Comparison of ENCODE assay signal across 21 cellular contexts in the genomic region with DNA sequence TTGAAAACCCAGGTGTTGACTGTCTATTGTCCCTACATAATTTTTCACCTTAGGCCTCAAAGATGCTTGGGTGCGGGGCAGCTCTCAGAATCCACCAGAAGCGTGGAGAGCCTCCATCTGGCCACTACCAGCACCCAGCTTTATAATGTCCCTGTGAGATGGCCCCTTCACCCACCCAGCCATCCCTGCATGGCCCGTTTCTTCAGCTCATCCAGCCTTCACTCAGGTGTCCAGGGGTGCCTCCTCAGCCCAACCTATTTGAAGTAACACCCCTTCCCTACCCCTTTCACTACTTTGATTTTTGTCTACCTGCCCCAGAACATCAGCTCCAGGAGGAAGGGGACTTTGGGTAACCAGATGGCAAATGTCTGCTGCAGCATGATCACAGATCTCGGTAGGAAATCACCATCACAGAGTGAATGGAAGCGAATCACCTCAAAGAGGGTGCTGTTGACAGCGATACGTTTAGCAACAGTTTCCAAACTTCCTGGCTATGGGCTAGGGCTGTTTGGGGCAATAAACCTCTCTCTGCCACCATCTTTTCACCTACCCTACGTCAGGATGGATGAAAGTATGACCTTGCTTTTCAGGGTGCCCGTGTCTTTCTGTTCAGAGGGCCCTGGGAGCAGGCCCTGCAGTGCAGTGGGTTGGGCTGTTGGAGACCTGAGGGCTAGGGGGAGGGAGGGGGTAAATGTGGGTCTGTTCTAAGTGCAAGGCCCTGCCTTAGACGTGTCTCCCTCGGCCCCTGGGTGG. TPM values are rescaled to one million over a fixed set of nuclear protein-coding genes. Genes with fewer than 3 reads are reported as not detected.
A peak's percentile ranks its signal among the peaks of the same experiment; 100 is the strongest.
DNase-seq lines count a peak whose midpoint lies in the region; ATAC-seq, FAIRE-seq and TF ChIP-seq lines count a peak whose summit lies in the region.
"Had no signal": no experiment of that assay in that cellular context is flagged by ENCODE, and none has a peak within 500 bp of the region (broad histone marks: within the 10 kb centered on the region; RNA-seq: fewer than 3 reads in every experiment).

No MANE protein-coding gene starts in this region.

- H3K9ac ChIP-seq in OCI-LY3 (ENCODE audit: low read length): no peak overlapping the region
- H3K9ac ChIP-seq in kidney (ENCODE audit: low read length in 2 of 2): no peak overlapping the region

- H3K4me1 ChIP-seq in OCI-LY3 (ENCODE audit: low read length) (peaks cover 19% of the 10 kb centered on the region), kidney (ENCODE audit: control insufficient read depth in 1 of 2, insufficient read depth in 1 of 2, low read depth in 1 of 2, low read length in 2 of 2) (peaks cover 0 to 18% of the 10 kb centered on the region in 2 donors)

- peaks cover 64% of the 10 kb centered on the region for H3K79me2 ChIP-seq in OCI-LY3 (ENCODE audit: low read length)

- H3K4me3 Mint-ChIP-seq in natural killer cell: peak overlapping the region; percentile 17
- no peak overlapping the region for H3K4me3 Mint-ChIP-seq in natural killer cell treated with Interleukin-12 subunit alpha and Interleukin-12 subunit beta and Interleukin-15 and Interleukin-18, amount 100 ng/mL, for 72 hours
- H3K4me3 Mint-ChIP-seq: nephron had no signal

- ATAC-seq in natural killer cell (no peak), HG03097 (IDR thresholded peaks at IDR 0.05; ENCODE audit: low FRiP score, unreplicated experiment) (no peak), HG03108 (IDR thresholded peaks at IDR 0.05; ENCODE audit: unreplicated experiment) (no peak)
- no peak for ATAC-seq in natural killer cell treated with Interleukin-12 subunit alpha and Interleukin-12 subunit beta and Interleukin-15 and Interleukin-18, amount 100 ng/mL, for 72 hours
- ATAC-seq: activated T-helper 17 cell treated with anti-CD3 and anti-CD28 coated beads, Interleukin-2, amount 50 U/mL, for 72 hours had no signal

- peaks cover 21 to 29% of the 10 kb centered on the region in 2 donors for H3K4me1 Mint-ChIP-seq in natural killer cell
- peaks cover 10 to 21% of the 10 kb centered on the region in 2 donors for H3K4me1 Mint-ChIP-seq in natural killer cell treated with Interleukin-12 subunit alpha and Interleukin-12 subunit beta and Interleukin-15 and Interleukin-18, amount 100 ng/mL, for 72 hours (ENCODE audit: low read depth in 2 of 2)

- no peak overlapping the region for H2AFZ ChIP-seq in OCI-LY3 (ENCODE audit: low read depth, low read length)

- TF ChIP-seq CTCF in natural killer cell (IDR thresholded peaks at IDR 0.05): no peak
- TF ChIP-seq CTCF in OCI-LY3 (IDR thresholded peaks at IDR 0.05; ENCODE audit: low read depth, low read length): no peak
- TF ChIP-seq CTCF in kidney (IDR thresholded peaks at IDR 0.05; ENCODE audit: borderline replicate concordance, extremely low read depth, insufficient read depth): no peak

- no peak for FAIRE-seq in kidney (lab: Jason Lieb, UNC)
- FAIRE-seq: D721Med, endometrium, H54 had no signal

- peak overlapping the region in 1 of 2 donors; percentile 56 for H3K27ac Mint-ChIP-seq in natural killer cell
- H3K27ac Mint-ChIP-seq in natural killer cell treated with Interleukin-12 subunit alpha and Interleukin-12 subunit beta and Interleukin-15 and Interleukin-18, amount 100 ng/mL, for 72 hours: no peak overlapping the region
- H3K27ac Mint-ChIP-seq: nephron had no signal

- peak overlapping the region; percentile 100 for H3K4me2 ChIP-seq in OCI-LY3 (ENCODE audit: low read length)

- H3K9me3 ChIP-seq in OCI-LY3 (ENCODE audit: insufficient read depth, low read length) (no peaks in the 10 kb centered on the region), kidney (ENCODE audit: control insufficient read depth in 1 of 2, low read length in 2 of 2) (no peaks in the 10 kb centered on the region)

- H3K27me3 Mint-ChIP-seq in natural killer cell (ENCODE audit: low read depth in 2 of 2): no peaks in the 10 kb centered on the region
- H3K27me3 Mint-ChIP-seq in natural killer cell treated with Interleukin-12 subunit alpha and Interleukin-12 subunit beta and Interleukin-15 and Interleukin-18, amount 100 ng/mL, for 72 hours: no peaks in the 10 kb centered on the region
- H3K27me3 Mint-ChIP-seq: activated T-helper 17 cell treated with anti-CD3 and anti-CD28 coated beads, Interleukin-2, amount 50 U/mL, for 72 hours had no signal

- peaks cover 18% of the 10 kb centered on the region for H4K20me1 ChIP-seq in OCI-LY3 (ENCODE audit: insufficient read depth, low read length)

- H3K27me3 ChIP-seq in OCI-LY3 (ENCODE audit: low read depth, low read length): no peaks in the 10 kb centered on the region

- peaks cover 49% of the 10 kb centered on the region for H3K36me3 ChIP-seq in OCI-LY3 (replicated peaks; ENCODE audit: low read depth, low read length)
- H3K36me3 ChIP-seq in kidney (ENCODE audit: control insufficient read depth in 1 of 2, insufficient read depth in 2 of 2, low read length in 2 of 2): peaks cover 19 to 26% of the 10 kb centered on the region in 2 donors

- intact Hi-C loops in natural killer cell (cut with micrococcal nuclease) (loop anchor here (5.0 kb wide), 1 partner anchor 34 kb away; no protein-coding TSS in a partner anchor), kidney (cut with DNase I) (no loop called here)

- no peak for DNase-seq in natural killer cell
- DNase-seq in natural killer cell treated with Interleukin-12 subunit alpha and Interleukin-12 subunit beta and Interleukin-15 and Interleukin-18, amount 100 ng/mL, for 72 hours (ENCODE audit: low spot score): no peak
- DNase-seq in kidney: peak; percentile 18
- no peak for DNase-seq in activated T-cell treated with anti-CD3 and anti-CD28 coated beads for 4 hours
- no peak for DNase-seq in midbrain (lab: John Stamatoyannopoulos, UW)
- DNase-seq: foreskin fibroblast, GDM1, NCI-H2029, NCI-H510A treated with DMSO at 0.1 percent for 48 hours, OCI-M1 had no signal

- no peaks in the 10 kb centered on the region for H3K9me3 Mint-ChIP-seq in natural killer cell
- H3K9me3 Mint-ChIP-seq in natural killer cell treated with Interleukin-12 subunit alpha and Interleukin-12 subunit beta and Interleukin-15 and Interleukin-18, amount 100 ng/mL, for 72 hours: no peaks in the 10 kb centered on the region
- H3K9me3 Mint-ChIP-seq: activated T-helper 17 cell treated with anti-CD3 and anti-CD28 coated beads, Interleukin-2, amount 50 U/mL, for 72 hours; nephron had no signal

- H3K27ac ChIP-seq in OCI-LY3 (ENCODE audit: low read length) (no peak overlapping the region), kidney (ENCODE audit: low read depth in 2 of 2, low read length in 2 of 2) (no peak overlapping the region)

- H3K36me3 Mint-ChIP-seq in natural killer cell: no peaks in the 10 kb centered on the region
- H3K36me3 Mint-ChIP-seq in natural killer cell treated with Interleukin-12 subunit alpha and Interleukin-12 subunit beta and Interleukin-15 and Interleukin-18, amount 100 ng/mL, for 72 hours: peaks cover 7% of the 10 kb centered on the region

- 0 out of 2 replicates have a peak overlapping the region, but pooled peaks have one; percentile 95 for H3K4me3 ChIP-seq in OCI-LY3 (ENCODE audit: low read length)
- no peak overlapping the region for H3K4me3 ChIP-seq in kidney (ENCODE audit: low read length in 2 of 2)

RNA-seq across cellular contexts. Expression of a gene that starts 1.2 kb away (rescaled TPM):
- total RNA-seq in natural killer cell: 10 to 100 TPM; 22.3 to 24.0 (median 23.8) TPM
- total RNA-seq in natural killer cell treated with Interleukin-12 subunit alpha and Interleukin-12 subunit beta and Interleukin-15 and Interleukin-18, amount 100 ng/mL, for 72 hours: 100 to 1,000 TPM in 1 of 2 donors, 10 to 100 TPM in 1; 34.9 to 100 TPM
- 9.5 TPM for total RNA-seq in kidney
- 2.0 TPM for polyA plus RNA-seq in kidney (ENCODE audit: insufficient read depth, low read depth, low replicate concordance)

RNA-seq across cellular contexts. Expression of a gene that starts 13.4 kb away (rescaled TPM):
- total RNA-seq in natural killer cell (10 to 100 TPM; 45.1 to 60.1 (median 53.1) TPM), kidney (37.3 TPM)
- total RNA-seq in natural killer cell treated with Interleukin-12 subunit alpha and Interleukin-12 subunit beta and Interleukin-15 and Interleukin-18, amount 100 ng/mL, for 72 hours: 10 to 100 TPM; 34.9 to 35.5 TPM
- 16.4 TPM for polyA plus RNA-seq in kidney (ENCODE audit: insufficient read depth, low read depth, low replicate concordance)

RNA-seq across cellular contexts. Expression of a gene that starts 25.0 kb away (rescaled TPM):
- total RNA-seq in natural killer cell (100 to 1,000 TPM in 1 of 3 donors, 10 to 100 TPM in 2; 79.5 to 116 (median 83.4) TPM), kidney (67.9 TPM)
- 10 to 100 TPM; 57.6 to 81.1 TPM for total RNA-seq in natural killer cell treated with Interleukin-12 subunit alpha and Interleukin-12 subunit beta and Interleukin-15 and Interleukin-18, amount 100 ng/mL, for 72 hours
- 23.0 TPM for polyA plus RNA-seq in kidney (ENCODE audit: insufficient read depth, low read depth, low replicate concordance)

RNA-seq across cellular contexts. Expression of a gene that starts 55.4 kb away (rescaled TPM):
- total RNA-seq in natural killer cell (not detected), kidney (not detected)
- not detected for total RNA-seq in natural killer cell treated with Interleukin-12 subunit alpha and Interleukin-12 subunit beta and Interleukin-15 and Interleukin-18, amount 100 ng/mL, for 72 hours
- not detected for polyA plus RNA-seq in kidney (ENCODE audit: insufficient read depth, low read depth, low replicate concordance)
- total RNA-seq: activated T-helper 17 cell treated with anti-CD3 and anti-CD28 coated beads, Interleukin-2, amount 50 U/mL, for 72 hours; aorta; chondrocyte; liver had no signal
- polyA plus RNA-seq: aorta, liver had no signal
